19 cellular contexts compared by ENCODE assay signal in genomic region chr20:43983904-43984361, GRCh38.
DNase-seq lines count a peak whose midpoint lies in the region; ATAC-seq lines count a peak whose summit lies in the region.
"Had no signal": no experiment of that assay in that cellular context is flagged by ENCODE, and none has a peak within 500 bp of the region (broad histone marks: within the 10 kb centered on the region; RNA-seq: fewer than 3 reads in every experiment).

No MANE protein-coding gene starts in this region.

- H3K27me3 Mint-ChIP-seq in activated T-helper 17 cell treated with anti-CD3 and anti-CD28 coated beads, Interleukin-2, amount 50 U/mL, for 72 hours = peaks cover 5% of the 10 kb centered on the region

- peak; percentile 37 to 66 for ATAC-seq in activated CD4-positive, CD25-positive, alpha-beta regulatory T cell treated with anti-CD3 and anti-CD28 coated beads, Interleukin-2, amount 50 U/mL, for 24 hours
- peak; percentile 85 for ATAC-seq in stimulated activated effector memory CD8-positive, alpha-beta T cell treated with anti-CD3 and anti-CD28 coated beads, Interleukin-12 subunit alpha, Interleukin-12 subunit beta, amount 100 ng/mL, for 72 hours
- ATAC-seq in activated T-helper 17 cell treated with anti-CD3 and anti-CD28 coated beads, Interleukin-2, amount 50 U/mL, for 72 hours (replicated peaks) = no peak
- ATAC-seq: CD8-positive, alpha-beta T cell; gastroesophageal sphincter; stimulated activated naive CD8-positive, alpha-beta T cell treated with anti-CD3 and anti-CD28 coated beads, Interleukin-15, amount 100 ng/mL, for 72 hours had no signal

- no peaks in the 10 kb centered on the region for H3K9me3 Mint-ChIP-seq in stimulated activated effector memory CD8-positive, alpha-beta T cell treated with anti-CD3 and anti-CD28 coated beads, Interleukin-12 subunit alpha, Interleukin-12 subunit beta, amount 100 ng/mL, for 72 hours
- no peaks in the 10 kb centered on the region for H3K9me3 Mint-ChIP-seq in activated T-helper 17 cell treated with anti-CD3 and anti-CD28 coated beads, Interleukin-2, amount 50 U/mL, for 72 hours
- H3K9me3 Mint-ChIP-seq: CD8-positive, alpha-beta T cell; WTC11 had no signal

- H3K4me3 Mint-ChIP-seq in stimulated activated effector memory CD8-positive, alpha-beta T cell treated with anti-CD3 and anti-CD28 coated beads, Interleukin-12 subunit alpha, Interleukin-12 subunit beta, amount 100 ng/mL, for 72 hours = peak overlapping the region; percentile 25
- H3K4me3 Mint-ChIP-seq in activated T-helper 17 cell treated with anti-CD3 and anti-CD28 coated beads, Interleukin-2, amount 50 U/mL, for 72 hours = no peak overlapping the region
- H3K4me3 Mint-ChIP-seq: CD8-positive, alpha-beta T cell; stimulated activated naive CD8-positive, alpha-beta T cell treated with anti-CD3 and anti-CD28 coated beads, Interleukin-15, amount 100 ng/mL, for 72 hours; WTC11 had no signal

- H3K36me3 Mint-ChIP-seq in stimulated activated effector memory CD8-positive, alpha-beta T cell treated with anti-CD3 and anti-CD28 coated beads, Interleukin-12 subunit alpha, Interleukin-12 subunit beta, amount 100 ng/mL, for 72 hours = peaks cover 4% of the 10 kb centered on the region
- no peaks in the 10 kb centered on the region for H3K36me3 Mint-ChIP-seq in activated T-helper 17 cell treated with anti-CD3 and anti-CD28 coated beads, Interleukin-2, amount 50 U/mL, for 72 hours (ENCODE audit: low read depth)
- H3K36me3 Mint-ChIP-seq: CD8-positive, alpha-beta T cell; WTC11 had no signal

- H3K27ac Mint-ChIP-seq in stimulated activated effector memory CD8-positive, alpha-beta T cell treated with anti-CD3 and anti-CD28 coated beads, Interleukin-12 subunit alpha, Interleukin-12 subunit beta, amount 100 ng/mL, for 72 hours = peak overlapping the region; percentile 63
- no peak overlapping the region for H3K27ac Mint-ChIP-seq in activated T-helper 17 cell treated with anti-CD3 and anti-CD28 coated beads, Interleukin-2, amount 50 U/mL, for 72 hours
- H3K27ac Mint-ChIP-seq: CD8-positive, alpha-beta T cell; stimulated activated naive CD8-positive, alpha-beta T cell treated with anti-CD3 and anti-CD28 coated beads, Interleukin-15, amount 100 ng/mL, for 72 hours; WTC11 had no signal

- no peak for DNase-seq in activated CD4-positive, CD25-positive, alpha-beta regulatory T cell treated with anti-CD3 and anti-CD28 coated beads, Interleukin-2, amount 50 U/mL, for 72 hours
- DNase-seq in NCI-H2227 treated with DMSO at 0.1 percent for 48 hours (lab: John Stamatoyannopoulos, UW) (peak; percentile 46), dermis blood vessel endothelial cell (peak; percentile 19), NOMO-1 treated with DMSO at 0.1 percent for 48 hours (lab: John Stamatoyannopoulos, UW; ENCODE audit: unreplicated experiment) (no peak), T-helper 1 cell (no peak)
- DNase-seq in stimulated activated effector memory CD8-positive, alpha-beta T cell treated with anti-CD3 and anti-CD28 coated beads, Interleukin-12 subunit alpha, Interleukin-12 subunit beta, amount 100 ng/mL, for 72 hours (ENCODE audit: low spot score in 2 of 2) = no peak
- DNase-seq: AML-193, kidney glomerular epithelial cell, NCI-H1092, NCI-H2029 treated with DMSO at 0.1 percent for 48 hours, NCI-H524, sigmoid colon, T1000 had no signal

- peaks cover 58% of the 10 kb centered on the region for H3K4me1 Mint-ChIP-seq in stimulated activated effector memory CD8-positive, alpha-beta T cell treated with anti-CD3 and anti-CD28 coated beads, Interleukin-12 subunit alpha, Interleukin-12 subunit beta, amount 100 ng/mL, for 72 hours
- H3K4me1 Mint-ChIP-seq in activated T-helper 17 cell treated with anti-CD3 and anti-CD28 coated beads, Interleukin-2, amount 50 U/mL, for 72 hours = peaks cover 12% of the 10 kb centered on the region
- H3K4me1 Mint-ChIP-seq: WTC11 had no signal

Comparison
In these comparisons a context has a peak if more than half of its experiments do, and no peak if none do; other contexts are left out.
1. DNase-seq: peak in NCI-H2227 treated with DMSO at 0.1 percent for 48 hours (single experiment) and dermis blood vessel endothelial cell (single experiment); none in activated CD4-positive, CD25-positive, alpha-beta regulatory T cell treated with anti-CD3 and anti-CD28 coated beads, Interleukin-2, amount 50 U/mL, for 72 hours (single experiment), stimulated activated effector memory CD8-positive, alpha-beta T cell treated with anti-CD3 and anti-CD28 coated beads, Interleukin-12 subunit alpha, Interleukin-12 subunit beta, amount 100 ng/mL, for 72 hours (0 of 2), NOMO-1 treated with DMSO at 0.1 percent for 48 hours (single experiment) and T-helper 1 cell (0 of 5).